ENCODE assay signal across 1 cellular context in the genomic region with DNA sequence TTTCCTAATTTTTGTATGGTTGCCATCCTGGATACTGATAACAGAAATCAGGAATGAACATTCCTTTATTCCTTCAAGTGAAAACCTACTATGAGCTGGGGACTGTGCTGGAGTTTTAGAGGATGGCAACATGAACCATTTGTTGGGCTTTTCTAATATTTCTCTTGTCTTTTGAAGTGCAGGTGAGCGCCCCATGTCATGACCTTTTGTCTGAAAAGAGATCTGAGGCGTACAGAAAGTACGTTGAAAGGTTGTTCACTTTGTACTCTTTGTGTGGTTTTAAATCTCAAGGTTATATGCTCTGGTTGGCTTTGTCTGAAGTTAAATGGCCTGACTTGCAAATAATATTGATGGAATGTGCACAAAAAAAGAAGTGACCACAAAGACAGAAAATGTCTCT.
TF ChIP-seq lines count a peak whose summit lies in the region.

No MANE protein-coding gene starts in this region.

TF ChIP-seq in HepG2, 621 proteins besides CTCF, POLR2A, EP300 and RAD21 (continued from another document):
- TF ChIP-seq HHEX (CRISPR knock-in tag; IDR thresholded peaks at IDR 0.05) = no peak
- no peak for TF ChIP-seq PRMT3 (CRISPR knock-in tag; IDR thresholded peaks at IDR 0.05; ENCODE audit: borderline replicate concordance, low read depth)
- TF ChIP-seq, protein P1, sequence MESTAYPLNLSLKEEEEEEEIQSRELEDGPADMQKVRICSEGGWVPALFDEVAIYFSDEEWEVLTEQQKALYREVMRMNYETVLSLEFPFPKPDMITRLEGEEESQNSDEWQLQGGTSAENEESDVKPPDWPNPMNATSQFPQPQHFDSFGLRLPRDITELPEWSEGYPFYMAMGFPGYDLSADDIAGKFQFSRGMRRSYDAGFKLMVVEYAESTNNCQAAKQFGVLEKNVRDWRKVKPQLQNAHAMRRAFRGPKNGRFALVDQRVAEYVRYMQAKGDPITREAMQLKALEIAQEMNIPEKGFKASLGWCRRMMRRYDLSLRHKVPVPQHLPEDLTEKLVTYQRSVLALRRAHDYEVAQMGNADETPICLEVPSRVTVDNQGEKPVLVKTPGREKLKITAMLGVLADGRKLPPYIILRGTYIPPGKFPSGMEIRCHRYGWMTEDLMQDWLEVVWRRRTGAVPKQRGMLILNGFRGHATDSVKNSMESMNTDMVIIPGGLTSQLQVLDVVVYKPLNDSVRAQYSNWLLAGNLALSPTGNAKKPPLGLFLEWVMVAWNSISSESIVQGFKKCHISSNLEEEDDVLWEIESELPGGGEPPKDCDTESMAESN (CRISPR knock-in tag; conservative IDR thresholded peaks at IDR 0.05) = no peak
- TF ChIP-seq NCOR1 (IDR thresholded peaks at IDR 0.05; ENCODE audit: borderline replicate concordance, low read length) = no peak
- TF ChIP-seq, protein P2, sequence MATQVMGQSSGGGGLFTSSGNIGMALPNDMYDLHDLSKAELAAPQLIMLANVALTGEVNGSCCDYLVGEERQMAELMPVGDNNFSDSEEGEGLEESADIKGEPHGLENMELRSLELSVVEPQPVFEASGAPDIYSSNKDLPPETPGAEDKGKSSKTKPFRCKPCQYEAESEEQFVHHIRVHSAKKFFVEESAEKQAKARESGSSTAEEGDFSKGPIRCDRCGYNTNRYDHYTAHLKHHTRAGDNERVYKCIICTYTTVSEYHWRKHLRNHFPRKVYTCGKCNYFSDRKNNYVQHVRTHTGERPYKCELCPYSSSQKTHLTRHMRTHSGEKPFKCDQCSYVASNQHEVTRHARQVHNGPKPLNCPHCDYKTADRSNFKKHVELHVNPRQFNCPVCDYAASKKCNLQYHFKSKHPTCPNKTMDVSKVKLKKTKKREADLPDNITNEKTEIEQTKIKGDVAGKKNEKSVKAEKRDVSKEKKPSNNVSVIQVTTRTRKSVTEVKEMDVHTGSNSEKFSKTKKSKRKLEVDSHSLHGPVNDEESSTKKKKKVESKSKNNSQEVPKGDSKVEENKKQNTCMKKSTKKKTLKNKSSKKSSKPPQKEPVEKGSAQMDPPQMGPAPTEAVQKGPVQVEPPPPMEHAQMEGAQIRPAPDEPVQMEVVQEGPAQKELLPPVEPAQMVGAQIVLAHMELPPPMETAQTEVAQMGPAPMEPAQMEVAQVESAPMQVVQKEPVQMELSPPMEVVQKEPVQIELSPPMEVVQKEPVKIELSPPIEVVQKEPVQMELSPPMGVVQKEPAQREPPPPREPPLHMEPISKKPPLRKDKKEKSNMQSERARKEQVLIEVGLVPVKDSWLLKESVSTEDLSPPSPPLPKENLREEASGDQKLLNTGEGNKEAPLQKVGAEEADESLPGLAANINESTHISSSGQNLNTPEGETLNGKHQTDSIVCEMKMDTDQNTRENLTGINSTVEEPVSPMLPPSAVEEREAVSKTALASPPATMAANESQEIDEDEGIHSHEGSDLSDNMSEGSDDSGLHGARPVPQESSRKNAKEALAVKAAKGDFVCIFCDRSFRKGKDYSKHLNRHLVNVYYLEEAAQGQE (IDR thresholded peaks at IDR 0.05; ENCODE audit: borderline replicate concordance in 1 of 2, low read depth in 1 of 2, low read length in 2 of 2) = no peak
- no peak for TF ChIP-seq ZNF777 (CRISPR knock-in tag; IDR thresholded peaks at IDR 0.05)
- no peak for TF ChIP-seq MEF2D (CRISPR knock-in tag; IDR thresholded peaks at IDR 0.05)
- TF ChIP-seq, protein P3, sequence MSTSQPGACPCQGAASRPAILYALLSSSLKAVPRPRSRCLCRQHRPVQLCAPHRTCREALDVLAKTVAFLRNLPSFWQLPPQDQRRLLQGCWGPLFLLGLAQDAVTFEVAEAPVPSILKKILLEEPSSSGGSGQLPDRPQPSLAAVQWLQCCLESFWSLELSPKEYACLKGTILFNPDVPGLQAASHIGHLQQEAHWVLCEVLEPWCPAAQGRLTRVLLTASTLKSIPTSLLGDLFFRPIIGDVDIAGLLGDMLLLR (CRISPR knock-in tag; IDR thresholded peaks at IDR 0.05) = no peak
- TF ChIP-seq SOX13 (IDR thresholded peaks at IDR 0.05) = peak; percentile 64; the same call in 1 of the 2 replicates
- peak in 1 of 2 experiments; percentile 95; a peak in 2 of 4 replicates for TF ChIP-seq SOX13 (CRISPR knock-in tag; conservative IDR thresholded peaks at IDR 0.05 in 1 of 2, IDR thresholded peaks at IDR 0.05 in 1 of 2)
- TF ChIP-seq ATF1 (CRISPR knock-in tag; IDR thresholded peaks at IDR 0.05) = no peak
- TF ChIP-seq ZNF180 (CRISPR knock-in tag; IDR thresholded peaks at IDR 0.05; ENCODE audit: borderline replicate concordance, low read depth) = no peak
- no peak for TF ChIP-seq ZNF556 (CRISPR knock-in tag; IDR thresholded peaks at IDR 0.05; ENCODE audit: borderline replicate concordance)
- TF ChIP-seq ZFAT (CRISPR knock-in tag; conservative IDR thresholded peaks at IDR 0.05) = no peak
- no peak for TF ChIP-seq ZFP90 (CRISPR knock-in tag; IDR thresholded peaks at IDR 0.05; ENCODE audit: borderline replicate concordance)
